ENCODE assay signal across 12 cellular contexts in genomic region chr13:114146629-114147028, GRCh38. TPM values are rescaled to one million over a fixed set of nuclear protein-coding genes. Genes with fewer than 3 reads are reported as not detected.
A peak's percentile ranks its signal among the peaks of the same experiment; 100 is the strongest.
DNase-seq lines count a peak whose midpoint lies in the region; ATAC-seq and TF ChIP-seq lines count a peak whose summit lies in the region.
"Had no signal": no experiment of that assay in that cellular context is flagged by ENCODE, and none has a peak within 500 bp of the region (broad histone marks: within the 10 kb centered on the region; RNA-seq: fewer than 3 reads in every experiment).

No MANE protein-coding gene starts in this region.

- H3K27me3 ChIP-seq in Loucy (ENCODE audit: insufficient read depth, low read length, poor library complexity, severe bottlenecking) (no peaks in the 10 kb centered on the region), smooth muscle cell (ENCODE audit: low read depth) (no peaks in the 10 kb centered on the region)
- H3K27me3 ChIP-seq: ovary had no signal

- peaks cover 91% of the 10 kb centered on the region for H3K4me1 ChIP-seq in Loucy (ENCODE audit: insufficient read depth, low read length, poor library complexity, severe bottlenecking)
- no peaks in the 10 kb centered on the region for H3K4me1 ChIP-seq in smooth muscle cell (ENCODE audit: low read depth)

- no peaks in the 10 kb centered on the region for H3K9me3 ChIP-seq in Loucy (ENCODE audit: insufficient read depth, low read depth, low read length)
- no peaks in the 10 kb centered on the region for H3K9me3 ChIP-seq in smooth muscle cell (replicated peaks; ENCODE audit: low read depth)
- H3K9me3 ChIP-seq: ovary had no signal

- H3K9me3 Mint-ChIP-seq in activated CD4-positive, alpha-beta T cell treated with anti-CD3 and anti-CD28 coated beads for 36 hours (ENCODE audit: low read depth) = no peaks in the 10 kb centered on the region

- H3K27ac Mint-ChIP-seq in activated CD4-positive, alpha-beta T cell treated with anti-CD3 and anti-CD28 coated beads for 36 hours = peak overlapping the region; percentile 20

- no peak overlapping the region for H3K4me3 Mint-ChIP-seq in activated CD4-positive, alpha-beta T cell treated with anti-CD3 and anti-CD28 coated beads for 36 hours

- peak; percentile 52 for DNase-seq in activated CD4-positive, alpha-beta T cell treated with anti-CD3 and anti-CD28 coated beads for 36 hours
- DNase-seq in activated CD4-positive, alpha-beta T cell treated with anti-CD3 and anti-CD28 coated beads for 1 hour = no peak
- DNase-seq in cardiac fibroblast (ENCODE audit: low read depth in 2 of 2) = no peak
- DNase-seq in smooth muscle cell (lab: John Stamatoyannopoulos, UW; ENCODE audit: unreplicated experiment) = no peak
- DNase-seq in coronary artery (ENCODE audit: low spot score) = no peak
- no peak for DNase-seq in H4 (ENCODE audit: low spot score)
- no peak for DNase-seq in NCI-H146 treated with DMSO at 0.1 percent for 48 hours (lab: John Stamatoyannopoulos, UW; ENCODE audit: unreplicated experiment)

- POLR2A ChIA-PET in activated CD4-positive, alpha-beta T cell treated with anti-CD3 and anti-CD28 coated beads for 36 hours (lab: Charles Lee) = no interaction called here

- no peak for ATAC-seq in activated CD4-positive, alpha-beta T cell treated with anti-CD3 and anti-CD28 coated beads for 36 hours

- TF ChIP-seq CTCF in Loucy (conservative IDR thresholded peaks at IDR 0.05; ENCODE audit: low read length) (peak; percentile 53), cardiac fibroblast (IDR thresholded peaks at IDR 0.05; ENCODE audit: low read depth, low read length) (peak; percentile 30), smooth muscle cell (IDR thresholded peaks at IDR 0.05; ENCODE audit: borderline replicate concordance, insufficient read depth, poor library complexity, severe bottlenecking) (peak; percentile 8), coronary artery (IDR thresholded peaks at IDR 0.05) (no peak)

- H3K27me3 Mint-ChIP-seq in activated CD4-positive, alpha-beta T cell treated with anti-CD3 and anti-CD28 coated beads for 36 hours = no peaks in the 10 kb centered on the region

- H3K4me1 Mint-ChIP-seq in activated CD4-positive, alpha-beta T cell treated with anti-CD3 and anti-CD28 coated beads for 36 hours = peaks cover 38% of the 10 kb centered on the region

- H3K27ac ChIP-seq in smooth muscle cell (ENCODE audit: low read depth) (no peak overlapping the region), coronary artery (no peak overlapping the region)
- H3K27ac ChIP-seq: C4-2B, ovary had no signal

- H3K36me3 ChIP-seq in Loucy (ENCODE audit: insufficient read depth, low read length) (no peaks in the 10 kb centered on the region), smooth muscle cell (ENCODE audit: low read depth) (no peaks in the 10 kb centered on the region)
- H3K36me3 ChIP-seq: ovary had no signal

- no peaks in the 10 kb centered on the region for H3K36me3 Mint-ChIP-seq in activated CD4-positive, alpha-beta T cell treated with anti-CD3 and anti-CD28 coated beads for 36 hours (ENCODE audit: low read depth)

- CTCF ChIA-PET in activated CD4-positive, alpha-beta T cell treated with anti-CD3 and anti-CD28 coated beads for 36 hours (lab: Charles Lee) = interaction anchor here (0.6 to 1.4 kb wide), 4 partner anchors 11 to 559 kb away, joined by 3 to 5 read pairs (median 4); no protein-coding TSS in a partner anchor

- no peaks in the 10 kb centered on the region for H3K9me2 ChIP-seq in Loucy (replicated peaks; ENCODE audit: low read depth, low read length)

- intact Hi-C loops in activated CD4-positive, alpha-beta T cell treated with anti-CD3 and anti-CD28 coated beads for 36 hours (cut with DNase I, micrococcal nuclease) = loop anchor here in 1 of 2 experiments (5.0 kb wide), 1 partner anchor 34 kb away; no protein-coding TSS in a partner anchor

- peak overlapping the region; percentile 54 for H3K9ac ChIP-seq in Loucy (ENCODE audit: low read depth, low read length, poor library complexity, severe bottlenecking)
- H3K9ac ChIP-seq in smooth muscle cell (ENCODE audit: low read depth) = no peak overlapping the region

- WGBS in smooth muscle cell (ENCODE audit: low lambda C conversion rate) = 67% methylated on average over 10 of the region's 10 CpGs

- H3F3A ChIP-seq in Loucy (ENCODE audit: low read depth) (peaks cover 6% of the 10 kb centered on the region), smooth muscle cell (ENCODE audit: low read depth) (no peaks in the 10 kb centered on the region)

- no peak overlapping the region for H2AFZ ChIP-seq in Loucy (ENCODE audit: low read length)
- no peak overlapping the region for H2AFZ ChIP-seq in smooth muscle cell (ENCODE audit: low read depth)

- H3K4me2 ChIP-seq in Loucy (ENCODE audit: low read depth, low read length, poor library complexity, severe bottlenecking) = no peak overlapping the region
- H3K4me2 ChIP-seq in smooth muscle cell = no peak overlapping the region

- no peak overlapping the region for H3K4me3 ChIP-seq in Loucy (ENCODE audit: low read length, poor library complexity, severe bottlenecking)
- H3K4me3 ChIP-seq in cardiac fibroblast (replicated peaks in 1 of 2; ENCODE audit: low read depth in 2 of 2, low read length in 2 of 2) = no peak overlapping the region
- no peak overlapping the region for H3K4me3 ChIP-seq in smooth muscle cell
- H3K4me3 ChIP-seq in coronary artery = no peak overlapping the region
- H3K4me3 ChIP-seq: ovary had no signal

- H4K20me1 ChIP-seq in Loucy (ENCODE audit: insufficient read depth, low read length, poor library complexity, severe bottlenecking) (no peaks in the 10 kb centered on the region), smooth muscle cell (ENCODE audit: low read depth) (no peaks in the 10 kb centered on the region)

- H3K79me2 ChIP-seq in Loucy (ENCODE audit: insufficient read depth, low read length) = no peaks in the 10 kb centered on the region
- H3K79me2 ChIP-seq in smooth muscle cell (ENCODE audit: low read depth) = no peaks in the 10 kb centered on the region

RNA-seq across cellular contexts. Expression of gene RASA3, which starts 14.2 kb away (rescaled TPM):
- 10 to 100 TPM; 33.0 to 34.7 TPM for total RNA-seq in activated CD4-positive, alpha-beta T cell treated with anti-CD3 and anti-CD28 coated beads for 36 hours
- 21.3 and 23.4 TPM in 2 replicates for total RNA-seq in smooth muscle cell
- polyA plus RNA-seq in smooth muscle cell = 24.4 and 26.8 TPM in 2 replicates
- total RNA-seq in H4 (2014; rRNA removed; shearing (Covaris generic)) = 6.3 and 7.1 TPM in 2 replicates

RNA-seq across cellular contexts. Expression of gene CFAP97D2, which starts 32.4 kb away (rescaled TPM):
- not detected for total RNA-seq in activated CD4-positive, alpha-beta T cell treated with anti-CD3 and anti-CD28 coated beads for 36 hours
- total RNA-seq in smooth muscle cell = not detected in 2 replicates
- polyA plus RNA-seq in smooth muscle cell = not detected in 2 replicates
- total RNA-seq in H4 (2014; rRNA removed; shearing (Covaris generic)) = not detected in 2 replicates
- total RNA-seq: glomerular endothelial cell, RPMI7951 had no signal
- polyA plus RNA-seq: ovary had no signal
